12 cellular contexts compared by ENCODE assay signal in the genomic region with DNA sequence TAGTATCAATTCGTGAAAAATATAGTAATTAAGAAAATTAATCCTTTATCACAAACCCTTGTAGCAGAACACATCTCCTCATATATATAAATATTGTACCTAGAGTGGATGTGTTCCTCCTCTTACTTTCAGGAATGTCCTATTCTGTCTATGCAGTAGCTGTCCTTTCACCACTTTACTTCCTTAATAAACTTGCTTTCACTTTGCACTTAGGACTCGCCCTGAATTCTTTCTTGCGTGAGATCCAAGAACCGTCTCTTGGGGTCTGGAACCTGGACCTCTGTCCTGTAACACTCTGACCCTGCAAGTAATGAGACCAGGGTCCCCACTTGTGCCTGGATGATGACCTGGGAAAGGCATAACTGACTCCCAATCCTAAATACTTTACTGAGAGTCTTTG.
DNase-seq lines count a peak whose midpoint lies in the region; ATAC-seq and TF ChIP-seq lines count a peak whose summit lies in the region.
"Had no signal": no experiment of that assay in that cellular context is flagged by ENCODE, and none has a peak within 500 bp of the region (broad histone marks: within the 10 kb centered on the region; RNA-seq: fewer than 3 reads in every experiment).

No MANE protein-coding gene starts in this region.

- H2BK120ac ChIP-seq in mesenchymal stem cell (ENCODE audit: low read depth, low read length) (no peak overlapping the region), neuronal stem cell (ENCODE audit: low read depth, low read length) (no peak overlapping the region)

- H3K36me3 ChIP-seq in duodenal mucosa (ENCODE audit: control insufficient read depth in 1 of 2, insufficient read depth in 2 of 2, low read length in 2 of 2) (no peaks in the 10 kb centered on the region), mesenchymal stem cell (ENCODE audit: control insufficient read depth in 1 of 2, insufficient read depth in 2 of 2, low read depth in 1 of 2, low read length in 2 of 2) (no peaks in the 10 kb centered on the region), testis (ENCODE audit: low read depth, missing control alignments) (no peaks in the 10 kb centered on the region), neuronal stem cell (replicated peaks in 1 of 2; ENCODE audit: control insufficient read depth in 2 of 2, insufficient read depth in 2 of 2, low read length in 2 of 2) (no peaks in the 10 kb centered on the region)

- H2AFZ ChIP-seq in mesenchymal stem cell (ENCODE audit: low read depth, low read length) (no peak overlapping the region), neuronal stem cell (ENCODE audit: low read length) (no peak overlapping the region)

- H3K4me3 ChIP-seq in duodenal mucosa (ENCODE audit: low read depth in 1 of 2, low read length in 2 of 2) = peak overlapping the region; percentile 48 to 65
- peak overlapping the region in 1 of 2 experiments; percentile 68 for H3K4me3 ChIP-seq in mesenchymal stem cell (ENCODE audit: insufficient read depth in 1 of 2, low read depth in 1 of 2, low read length in 2 of 2)
- no peak overlapping the region for H3K4me3 ChIP-seq in testis
- no peak overlapping the region for H3K4me3 ChIP-seq in neuronal stem cell (ENCODE audit: low read length in 2 of 2)

- no peak overlapping the region for H3K27ac Mint-ChIP-seq in CD4-positive, alpha-beta T cell

- no peaks in the 10 kb centered on the region for H3K27me3 Mint-ChIP-seq in CD4-positive, alpha-beta T cell

- peak; percentile 7 for DNase-seq in SKM-1 treated with dmso at 0.1 percent for 144 hours (lab: John Stamatoyannopoulos, UW; ENCODE audit: unreplicated experiment)
- DNase-seq in SKM-1 (lab: John Stamatoyannopoulos, UW; ENCODE audit: unreplicated experiment) = no peak
- peak; percentile 52 for DNase-seq in mesenchymal stem cell
- DNase-seq in testis = peak; percentile 17
- DNase-seq in activated CD8-positive, alpha-beta memory T cell treated with anti-CD3 and anti-CD28 coated beads for 24 hours = no peak
- DNase-seq in neuronal stem cell (ENCODE audit: low spot score) = no peak
- no peak for DNase-seq in CD4-positive, alpha-beta T cell
- DNase-seq: 8988T; activated gamma-delta T cell treated with Interleukin-2 at 50 U/mL for 16 hours; SIG-M5; stimulated activated CD4-positive, alpha-beta T cell treated with anti-CD3 and anti-CD28 coated beads, Interleukin-4, amount 100 ng/mL, for 24 hours had no signal

- H3K4me1 ChIP-seq in duodenal mucosa (ENCODE audit: control insufficient read depth in 1 of 2, insufficient read depth in 2 of 2, low read length in 2 of 2) (peaks cover 40 to 45% of the 10 kb centered on the region in 2 donors), mesenchymal stem cell (ENCODE audit: control insufficient read depth, insufficient read depth, low read depth, low read length) (no peaks in the 10 kb centered on the region), testis (peaks cover 16% of the 10 kb centered on the region), neuronal stem cell (ENCODE audit: control insufficient read depth in 2 of 2, insufficient read depth in 1 of 2, low read depth in 1 of 2, low read length in 2 of 2) (peaks cover 11 to 22% of the 10 kb centered on the region in 2 donors)

- H3K27ac ChIP-seq in duodenal mucosa (ENCODE audit: low read depth, low read length) (peak overlapping the region; percentile 53), mesenchymal stem cell (ENCODE audit: low read length, poor library complexity, severe bottlenecking) (no peak overlapping the region), testis (peak overlapping the region in 1 of 2 donors; percentile 25), neuronal stem cell (replicated peaks; ENCODE audit: low read length) (no peak overlapping the region)
- no peak overlapping the region for H3K27ac ChIP-seq in CD4-positive, alpha-beta T cell (ENCODE audit: low read depth, low read length)

- peaks cover 63% of the 10 kb centered on the region for H3K4me1 Mint-ChIP-seq in CD4-positive, alpha-beta T cell (ENCODE audit: low read depth)

- no peak overlapping the region for H3K23ac ChIP-seq in mesenchymal stem cell (ENCODE audit: low read length in 2 of 2)
- no peak overlapping the region for H3K23ac ChIP-seq in neuronal stem cell (ENCODE audit: low read depth, low read length, poor library complexity)

- peak overlapping the region; percentile 87 for H3K4me2 ChIP-seq in mesenchymal stem cell (ENCODE audit: low read length, poor library complexity, severe bottlenecking)
- H3K4me2 ChIP-seq in neuronal stem cell (ENCODE audit: insufficient read depth, low read length, poor library complexity, severe bottlenecking) = no peak overlapping the region

- no peak for TF ChIP-seq POLR2A in testis (IDR thresholded peaks at IDR 0.05)

- H2BK15ac ChIP-seq in mesenchymal stem cell (ENCODE audit: low read depth, poor library complexity, severe bottlenecking) = no peak overlapping the region
- no peak overlapping the region for H2BK15ac ChIP-seq in neuronal stem cell (ENCODE audit: low read length)

- H3K4me3 Mint-ChIP-seq in CD4-positive, alpha-beta T cell = no peak overlapping the region

- CTCF ChIA-PET in CD4-positive, alpha-beta T cell (lab: Charles Lee) = no interaction called here

- H3K36me3 Mint-ChIP-seq in CD4-positive, alpha-beta T cell (ENCODE audit: low read depth) = peaks cover 3% of the 10 kb centered on the region

- H3K9ac ChIP-seq in duodenal mucosa (ENCODE audit: low read depth in 1 of 2, low read length in 2 of 2) (no peak overlapping the region), mesenchymal stem cell (ENCODE audit: low read length) (peak overlapping the region; percentile 74), neuronal stem cell (ENCODE audit: low read depth, low read length, poor library complexity) (no peak overlapping the region)

- H4K8ac ChIP-seq in mesenchymal stem cell (ENCODE audit: low read length) (peak overlapping the region; percentile 76), neuronal stem cell (ENCODE audit: low read depth, low read length) (no peak overlapping the region)

- H3K9me3 Mint-ChIP-seq in CD4-positive, alpha-beta T cell = no peaks in the 10 kb centered on the region

- no peak for TF ChIP-seq CTCF in testis (IDR thresholded peaks at IDR 0.05)
- TF ChIP-seq CTCF in CD4-positive, alpha-beta T cell (IDR thresholded peaks at IDR 0.05) = no peak

- no peak for ATAC-seq in CD4-positive, alpha-beta T cell (ENCODE audit: poor library complexity)

- H3K18ac ChIP-seq in mesenchymal stem cell (ENCODE audit: low read depth in 1 of 2, low read length in 2 of 2) = peak overlapping the region in 1 of 2 experiments; percentile 70
- no peak overlapping the region for H3K18ac ChIP-seq in neuronal stem cell (ENCODE audit: low read length)

- H3K27me3 ChIP-seq in duodenal mucosa (ENCODE audit: control insufficient read depth in 1 of 2, insufficient read depth in 2 of 2, low read length in 2 of 2) (no peaks in the 10 kb centered on the region), mesenchymal stem cell (ENCODE audit: control insufficient read depth in 1 of 2, insufficient read depth in 1 of 2, low read length in 2 of 2) (no peaks in the 10 kb centered on the region), testis (no peaks in the 10 kb centered on the region), neuronal stem cell (ENCODE audit: control insufficient read depth in 3 of 3, insufficient read depth in 3 of 3, low read depth in 1 of 3, low read length in 3 of 3) (no peaks in the 10 kb centered on the region)
- no peaks in the 10 kb centered on the region for H3K27me3 ChIP-seq in CD4-positive, alpha-beta T cell (ENCODE audit: control insufficient read depth, insufficient read depth, low read length)

- H2AK5ac ChIP-seq in mesenchymal stem cell (ENCODE audit: low read length, severe bottlenecking) = no peak overlapping the region
- H2AK5ac ChIP-seq in neuronal stem cell (ENCODE audit: low read depth, low read length) = no peak overlapping the region

- POLR2A ChIA-PET in CD4-positive, alpha-beta T cell (lab: Charles Lee) = interaction anchor here (0.9 to 2.1 kb wide), 2 partner anchors 9 to 386 kb away, joined by 3 to 4 read pairs; no protein-coding TSS in a partner anchor

- H2BK5ac ChIP-seq in mesenchymal stem cell (ENCODE audit: low read depth, low read length, poor library complexity, severe bottlenecking) (no peak overlapping the region), neuronal stem cell (ENCODE audit: low read length) (no peak overlapping the region)

- H3K14ac ChIP-seq in mesenchymal stem cell (ENCODE audit: low read length in 2 of 2) (no peak overlapping the region), neuronal stem cell (ENCODE audit: low read length) (no peak overlapping the region)

- H3K9me3 ChIP-seq in duodenal mucosa (ENCODE audit: control insufficient read depth in 1 of 2, low read length in 2 of 2) (no peaks in the 10 kb centered on the region), mesenchymal stem cell (ENCODE audit: control insufficient read depth, low read length) (no peaks in the 10 kb centered on the region), testis (no peaks in the 10 kb centered on the region), neuronal stem cell (replicated peaks in 1 of 2; ENCODE audit: control insufficient read depth in 2 of 2, insufficient read depth in 1 of 2, low read depth in 1 of 2, low read length in 2 of 2) (peaks cover 2 to 6% of the 10 kb centered on the region in 2 donors)
- H3K9me3 ChIP-seq in CD4-positive, alpha-beta T cell (ENCODE audit: control insufficient read depth, low read length) = no peaks in the 10 kb centered on the region

- peaks cover 17% of the 10 kb centered on the region for H3K79me1 ChIP-seq in mesenchymal stem cell (replicated peaks; ENCODE audit: low read length, poor library complexity, severe bottlenecking)
- H3K79me1 ChIP-seq in neuronal stem cell (ENCODE audit: low read depth, low read length) = no peaks in the 10 kb centered on the region

- intact Hi-C loops in testis (cut with DNase I; ENCODE audit: low total_unique reads) = no loop called here
- intact Hi-C loops in CD4-positive, alpha-beta T cell (cut with DNase I, micrococcal nuclease) = no loop called here

- no peak overlapping the region for H4K91ac ChIP-seq in mesenchymal stem cell (ENCODE audit: low read length)
- no peak overlapping the region for H4K91ac ChIP-seq in neuronal stem cell (ENCODE audit: low read depth, low read length, poor library complexity)

- H2BK12ac ChIP-seq in mesenchymal stem cell (ENCODE audit: low read length in 2 of 2) (no peak overlapping the region), neuronal stem cell (ENCODE audit: low read length) (no peak overlapping the region)

- WGBS in mesenchymal stem cell = 56% methylated on average over 3 of the region's 4 CpGs
- WGBS in testis, 2 donors = 16 to 31% methylated on average over 4 of the region's 4 CpGs
- WGBS in neuronal stem cell (ENCODE audit: extremely low coverage in 2 of 2, insufficient read length in 2 of 2, insufficient replicate concordance in 1 of 2), 2 donors = no CpG with 5 or more reads among the region's 4 CpGs

- H3K4ac ChIP-seq in mesenchymal stem cell (ENCODE audit: low read depth in 1 of 2, low read length in 2 of 2) (no peak overlapping the region), neuronal stem cell (ENCODE audit: low read length) (no peak overlapping the region)

Comparison
In these comparisons a context has a peak if more than half of its experiments do, and no peak if none do; other contexts are left out.
1. DNase-seq: peak in SKM-1 treated with dmso at 0.1 percent for 144 hours (single experiment), mesenchymal stem cell (single experiment) and testis (single experiment); none in SKM-1 (single experiment), activated CD8-positive, alpha-beta memory T cell treated with anti-CD3 and anti-CD28 coated beads for 24 hours (single experiment), neuronal stem cell (single experiment) and CD4-positive, alpha-beta T cell (0 of 10).
2. H3K4me3 ChIP-seq: peak in duodenal mucosa (2 of 2); none in testis (0 of 2) and neuronal stem cell (0 of 2).